ENCODE assay signal across 8 cellular contexts in the genomic region with DNA sequence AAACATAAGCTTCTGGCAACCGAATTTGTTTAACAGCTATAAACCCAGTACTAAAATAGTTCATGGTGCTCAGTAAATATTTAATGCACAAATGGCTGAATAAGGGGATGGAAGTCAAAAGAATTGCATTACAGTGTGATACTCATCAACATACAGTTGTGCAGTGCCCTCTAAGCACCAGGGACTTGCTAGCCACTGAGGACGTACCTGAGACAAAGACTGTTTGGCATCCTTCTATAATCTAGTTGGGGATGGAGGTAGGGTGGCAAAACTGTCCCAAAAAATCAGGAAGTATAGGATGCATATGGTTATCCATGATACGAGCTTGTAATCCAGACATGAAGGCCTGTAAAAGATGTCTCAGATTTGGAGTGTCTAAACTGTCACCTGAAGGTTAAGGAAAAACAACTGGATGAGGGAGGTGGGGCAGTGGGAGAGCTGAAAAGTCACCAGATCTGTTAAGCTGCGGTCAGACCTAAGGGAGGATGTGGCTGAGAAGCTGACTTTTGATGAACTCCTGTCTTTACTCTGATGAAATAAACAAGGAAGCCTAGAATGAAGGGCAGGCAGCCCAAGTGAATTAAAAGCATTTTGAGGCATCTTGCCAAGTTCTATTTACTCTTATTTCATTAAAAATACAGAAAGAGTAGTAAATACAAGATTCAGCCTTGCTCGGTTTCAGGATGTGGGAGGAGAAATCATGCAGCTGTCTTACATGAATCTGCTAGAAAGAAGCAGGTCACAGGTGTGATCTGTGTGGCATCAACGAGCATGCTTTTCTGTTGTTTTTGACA. TPM values are rescaled to one million over a fixed set of nuclear protein-coding genes. Genes with fewer than 3 reads are reported as not detected.
DNase-seq lines count a peak whose midpoint lies in the region; ATAC-seq and TF ChIP-seq lines count a peak whose summit lies in the region.

No MANE protein-coding gene starts in this region.

- no peak overlapping the region for H3K27ac ChIP-seq in uterus
- H3K27ac ChIP-seq in esophagus squamous epithelium, result no peak overlapping the region

- H3K36me3 ChIP-seq in uterus, result no peaks in the 10 kb centered on the region
- H3K36me3 ChIP-seq in esophagus squamous epithelium, result no peaks in the 10 kb centered on the region

- ATAC-seq in GM21526 (IDR thresholded peaks at IDR 0.05; ENCODE audit: low FRiP score, unreplicated experiment), result peak; percentile 61
- ATAC-seq in activated naive CD4-positive, alpha-beta T cell treated with anti-CD3 and anti-CD28 coated beads, Interleukin-2, amount 50 U/mL, for 72 hours, result peak; percentile 85 to 87
- no peak for ATAC-seq in HG02970 (IDR thresholded peaks at IDR 0.05; ENCODE audit: low FRiP score, unreplicated experiment)

- H3K36me3 Mint-ChIP-seq in activated naive CD4-positive, alpha-beta T cell treated with anti-CD3 and anti-CD28 coated beads, Interleukin-2, amount 50 U/mL, for 72 hours, result peaks cover 11 to 13% of the 10 kb centered on the region in 2 donors

- TF ChIP-seq CTCF in uterus (IDR thresholded peaks at IDR 0.05) (no peak), esophagus squamous epithelium (IDR thresholded peaks at IDR 0.05) (no peak)

- 42 to 49% methylated on average over 6 of the region's 6 CpGs for WGBS in esophagus squamous epithelium, 2 donors

- no peak for TF ChIP-seq POLR2A in uterus (IDR thresholded peaks at IDR 0.05)
- no peak for TF ChIP-seq POLR2A in esophagus squamous epithelium (IDR thresholded peaks at IDR 0.05)

- H3K27me3 ChIP-seq in uterus (no peaks in the 10 kb centered on the region), esophagus squamous epithelium (no peaks in the 10 kb centered on the region)

- H3K4me3 ChIP-seq in uterus (no peak overlapping the region), esophagus squamous epithelium (no peak overlapping the region)

- no peaks in the 10 kb centered on the region for H3K9me3 ChIP-seq in uterus
- no peaks in the 10 kb centered on the region for H3K9me3 ChIP-seq in esophagus squamous epithelium

- peak; percentile 87 for DNase-seq in CMK (ENCODE audit: low read depth)
- DNase-seq in KG1 (lab: John Stamatoyannopoulos, UW), result peak; percentile 68
- DNase-seq in activated naive CD4-positive, alpha-beta T cell treated with anti-CD3 and anti-CD28 coated beads, Interleukin-2, amount 50 U/mL, for 72 hours (ENCODE audit: low spot score in 2 of 2), result peak in 1 of 2 donors; percentile 41
- no peak for DNase-seq in uterus
- no peak for DNase-seq in NCI-H226
- no peak for DNase-seq in esophagus squamous epithelium (lab: John Stamatoyannopoulos, UW)

- peak overlapping the region; percentile 40 to 49 for H3K27ac Mint-ChIP-seq in activated naive CD4-positive, alpha-beta T cell treated with anti-CD3 and anti-CD28 coated beads, Interleukin-2, amount 50 U/mL, for 72 hours

- H3K9me3 Mint-ChIP-seq in activated naive CD4-positive, alpha-beta T cell treated with anti-CD3 and anti-CD28 coated beads, Interleukin-2, amount 50 U/mL, for 72 hours, result peaks cover 7 to 10% of the 10 kb centered on the region in 2 donors

- intact Hi-C loops in uterus (cut with DNase I; ENCODE audit: low total_unique reads) (no loop called here), esophagus squamous epithelium (cut with DNase I) (no loop called here)

- H3K4me1 ChIP-seq in uterus (no peaks in the 10 kb centered on the region), esophagus squamous epithelium (no peaks in the 10 kb centered on the region)

RNA-seq across cellular contexts. Expression of a gene that starts 12.0 kb away (rescaled TPM):
- 10 to 100 TPM; 10.7 to 32.8 TPM for total RNA-seq in activated naive CD4-positive, alpha-beta T cell treated with anti-CD3 and anti-CD28 coated beads, Interleukin-2, amount 50 U/mL, for 72 hours
- total RNA-seq in uterus (1 to 10 TPM in 2 of 4 donors, under 1 TPM in 2; 0.26 to 4.6 (median 1.6) TPM), esophagus squamous epithelium (1 to 10 TPM; 1.1 to 2.5 (median 1.9) TPM)

Comparison
In these comparisons a context has a peak if more than half of its experiments do, and no peak if none do; other contexts are left out.
1. DNase-seq: peak in CMK (single experiment) and KG1 (single experiment); none in uterus (0 of 2), NCI-H226 (single experiment) and esophagus squamous epithelium (single experiment).